In the genomic region with DNA sequence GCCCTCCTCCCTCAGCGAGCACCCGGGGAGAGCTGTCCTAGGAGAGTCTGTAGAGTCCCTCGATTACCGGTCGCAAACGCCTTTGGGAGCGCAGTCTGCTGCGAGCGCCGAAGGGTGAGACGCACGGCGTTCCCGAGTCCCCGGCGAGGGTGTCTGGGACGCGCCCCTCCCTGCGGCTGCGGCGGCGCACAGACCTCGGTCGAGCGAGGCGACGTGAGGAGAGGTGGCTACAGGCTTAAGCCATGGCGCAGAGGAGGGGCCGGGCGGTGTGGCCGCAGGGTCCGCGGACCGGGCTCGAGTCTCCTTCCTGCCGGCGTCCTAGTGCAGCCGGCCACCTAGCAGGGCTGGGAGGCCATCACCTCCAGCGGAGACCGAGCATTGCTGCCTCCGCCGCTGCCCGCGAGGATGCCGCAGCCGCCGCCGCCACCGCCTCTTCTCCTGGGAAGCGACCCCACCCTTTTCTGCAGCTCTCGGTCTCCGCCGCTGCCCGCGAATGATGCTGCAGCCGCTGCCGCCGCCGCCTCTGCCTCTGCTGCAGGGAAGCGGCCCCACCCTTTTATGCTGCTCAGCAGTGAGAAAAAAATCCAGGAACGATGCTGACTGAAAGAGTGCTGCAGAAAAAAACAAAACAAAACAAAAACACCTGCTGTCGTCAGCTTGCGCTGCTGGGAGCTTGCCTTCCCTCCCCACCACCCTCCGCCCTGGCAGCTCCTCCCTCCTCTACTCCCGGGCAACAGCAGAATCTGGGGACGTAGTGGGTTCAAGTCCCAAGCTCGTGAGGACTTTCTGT, we compare ENCODE assay signal across 8 cellular contexts. TPM values are rescaled to one million over a fixed set of nuclear protein-coding genes. Genes with fewer than 3 reads are reported as not detected.
A peak's percentile ranks its signal among the peaks of the same experiment; 100 is the strongest.
DNase-seq lines count a peak whose midpoint lies in the region; ATAC-seq and TF ChIP-seq lines count a peak whose summit lies in the region.

A gene (minus strand): TSS at position 531 of the 790 bp plus-strand sequence. CDS start 669 bp downstream, outside the sequence.

- H2AFZ ChIP-seq in neuron (ENCODE audit: low read depth, low read length) = peak within 1 kb of the TSS; percentile 24

- peaks cover 0 to 34% (median 7%) of the 10 kb centered on the region in 3 donors for H3K4me1 ChIP-seq in gastroesophageal sphincter
- peaks cover 40% of the 10 kb centered on the region for H3K4me1 ChIP-seq in neuron (ENCODE audit: insufficient read depth, low read length)

- WGBS in gastroesophageal sphincter (ENCODE audit: low coverage in 1 of 2), 2 donors = 0 to 10% methylated on average over 4 to 8 of the region's 67 CpGs

- ATAC-seq in gastroesophageal sphincter = peak; percentile 49
- no peak for ATAC-seq in HG02870 (IDR thresholded peaks at IDR 0.05; ENCODE audit: unreplicated experiment)

- peak in 1 of 4 experiments; percentile 16 for TF ChIP-seq CTCF in gastroesophageal sphincter (IDR thresholded peaks at IDR 0.05)

- H3K36me3 ChIP-seq in gastroesophageal sphincter (no peaks in the 10 kb centered on the region), neuron (ENCODE audit: insufficient read depth, low read length) (no peaks in the 10 kb centered on the region)

- TF ChIP-seq POLR2A in gastroesophageal sphincter (IDR thresholded peaks at IDR 0.05) = no peak

- DNase-seq in DMS79 (lab: John Stamatoyannopoulos, UW) (peak; percentile 74), NCI-H1092 treated with DMSO at 0.1 percent for 48 hours (lab: John Stamatoyannopoulos, UW) (peak; percentile 87), HuH-7.5 (ENCODE audit: low spot score) (no peak), MV-4-11 (lab: John Stamatoyannopoulos, UW) (no peak)
- DNase-seq in activated T-cell treated with anti-CD3 and anti-CD28 coated beads, Interleukin-2, amount 50 U/mL, for 48 hours = peak; percentile 29 to 57

- H3K9me3 ChIP-seq in gastroesophageal sphincter = no peaks in the 10 kb centered on the region
- no peaks in the 10 kb centered on the region for H3K9me3 ChIP-seq in neuron (ENCODE audit: low read length)

- no peak for TF ChIP-seq EP300 in gastroesophageal sphincter (IDR thresholded peaks at IDR 0.05)

- H3K27ac ChIP-seq in gastroesophageal sphincter = peak within 1 kb of the TSS in 3 of 4 donors; percentile 65 to 85 (median 81)

- H3K27me3 ChIP-seq in gastroesophageal sphincter (peaks cover 7% of the 10 kb centered on the region), neuron (ENCODE audit: insufficient read depth, low read length) (no peaks in the 10 kb centered on the region)

- H3K4me3 ChIP-seq in gastroesophageal sphincter (peak within 1 kb of the TSS; percentile 40 to 71), neuron (ENCODE audit: low read length) (peak within 1 kb of the TSS; percentile 52)

RNA-seq across cellular contexts. Expression of the gene that starts here (rescaled TPM):
- 10 to 100 TPM; 23.3 to 35.5 (median 25.5) TPM for total RNA-seq in gastroesophageal sphincter

Comparison
In these comparisons a context has a peak if more than half of its experiments do, and no peak if none do; other contexts are left out.
1. DNase-seq: peak in DMS79 (single experiment), NCI-H1092 treated with DMSO at 0.1 percent for 48 hours (single experiment) and activated T-cell treated with anti-CD3 and anti-CD28 coated beads, Interleukin-2, amount 50 U/mL, for 48 hours (2 of 2); none in HuH-7.5 (single experiment) and MV-4-11 (single experiment).